22 cellular contexts compared by ENCODE assay signal in genomic region chrX:32532282-32532681, GRCh38.
DNase-seq lines count a peak whose midpoint lies in the region; ATAC-seq, FAIRE-seq and TF ChIP-seq lines count a peak whose summit lies in the region.
"Had no signal": no experiment of that assay in that cellular context is flagged by ENCODE, and none has a peak within 500 bp of the region (broad histone marks: within the 10 kb centered on the region; RNA-seq: fewer than 3 reads in every experiment).

No MANE protein-coding gene starts in this region.

- H3K27me3 Mint-ChIP-seq in astrocyte (ENCODE audit: low read depth, unreplicated experiment) = no peaks in the 10 kb centered on the region
- H3K27me3 Mint-ChIP-seq: CD4-positive, CD25-positive, alpha-beta regulatory T cell; IgD-negative memory B cell had no signal

- no peaks in the 10 kb centered on the region for H3K9me3 Mint-ChIP-seq in astrocyte (ENCODE audit: unreplicated experiment)
- H3K9me3 Mint-ChIP-seq: IgD-negative memory B cell had no signal

- DNase-seq in astrocyte (ENCODE audit: low read depth) (no peak), choroid plexus epithelial cell (ENCODE audit: low read depth) (peak; percentile 12), psoas muscle (no peak), SIG-M5 (lab: John Stamatoyannopoulos, UW) (no peak)
- DNase-seq in activated effector memory CD4-positive, alpha-beta T cell treated with Interleukin-2 at 50 U/mL for 16 hours = no peak
- DNase-seq: 8988T; BE2C; C1 segment of cervical spinal cord; CD4-positive, CD25-positive, alpha-beta regulatory T cell; CD8-positive, alpha-beta memory T cell; COR-L47; DMS 273 treated with DMSO at 0.1 percent for 48 hours; DMS53; DND-41; EL; GM23248 had no signal

- ATAC-seq in psoas muscle (peak in 2 of 4 donors; percentile 67 to 71), HG02571 (IDR thresholded peaks at IDR 0.05; ENCODE audit: unreplicated experiment) (no peak)
- ATAC-seq: HepG2 had no signal

- H3K4me1 ChIP-seq in ACC112 (ENCODE audit: control insufficient read depth, insufficient read depth, low read length, unreplicated experiment) (peaks cover 14% of the 10 kb centered on the region), astrocyte (ENCODE audit: insufficient read depth, low read length) (no peaks in the 10 kb centered on the region), psoas muscle (no peaks in the 10 kb centered on the region)
- H3K4me1 ChIP-seq: BE2C, HAP-1 had no signal

- peak; percentile 55 for FAIRE-seq in astrocyte (lab: Jason Lieb, UNC)
- FAIRE-seq: GM12891, HepG2 had no signal

- intact Hi-C loops in psoas muscle (cut with DNase I) = loop anchor here in 1 of 2 donors (5.0 kb wide), 1 partner anchor 805 kb away; no protein-coding TSS in a partner anchor

- no peaks in the 10 kb centered on the region for H3K79me2 ChIP-seq in ACC112 (ENCODE audit: control insufficient read depth, insufficient read depth, low read length, unreplicated experiment)
- H3K79me2 ChIP-seq in astrocyte (ENCODE audit: insufficient read depth, low read length) = no peaks in the 10 kb centered on the region

- WGBS in psoas muscle, 3 donors = 68 to 89% (median 87%) methylated on average over 4 of the region's 4 CpGs

- H3K27me3 ChIP-seq in ACC112 (ENCODE audit: insufficient read depth, low read length) (no peaks in the 10 kb centered on the region), astrocyte (ENCODE audit: insufficient read depth, low read length) (no peaks in the 10 kb centered on the region), psoas muscle (ENCODE audit: insufficient read depth in 3 of 3, low read length in 2 of 3) (no peaks in the 10 kb centered on the region)
- H3K27me3 ChIP-seq: BE2C had no signal

- H3K4me3 ChIP-seq in ACC112 (ENCODE audit: low read depth, low read length) (no peak overlapping the region), astrocyte (ENCODE audit: insufficient read depth, low read depth, low read length) (no peak overlapping the region), choroid plexus epithelial cell (ENCODE audit: low read depth, low read length) (no peak overlapping the region), psoas muscle (no peak overlapping the region)
- H3K4me3 ChIP-seq: GM23248, HAP-1 had no signal

- H4K20me1 ChIP-seq in astrocyte (ENCODE audit: insufficient read depth, low read length) = no peaks in the 10 kb centered on the region

- H3K36me3 Mint-ChIP-seq in astrocyte (ENCODE audit: low read depth, unreplicated experiment) = no peaks in the 10 kb centered on the region
- H3K36me3 Mint-ChIP-seq: CD4-positive, CD25-positive, alpha-beta regulatory T cell; CD8-positive, alpha-beta memory T cell; IgD-negative memory B cell had no signal

- no peak overlapping the region for H3K4me3 Mint-ChIP-seq in astrocyte (ENCODE audit: unreplicated experiment)
- H3K4me3 Mint-ChIP-seq: CD4-positive, CD25-positive, alpha-beta regulatory T cell; CD8-positive, alpha-beta memory T cell; IgD-negative memory B cell had no signal

- TF ChIP-seq CTCF in astrocyte (IDR thresholded peaks at IDR 0.05; ENCODE audit: insufficient read depth, low read depth, low read length) (no peak), choroid plexus epithelial cell (conservative IDR thresholded peaks at IDR 0.05; ENCODE audit: low read depth, low read length) (no peak), psoas muscle (IDR thresholded peaks at IDR 0.05) (no peak)

- H3K27ac Mint-ChIP-seq in astrocyte (ENCODE audit: unreplicated experiment) = no peak overlapping the region
- H3K27ac Mint-ChIP-seq: CD4-positive, CD25-positive, alpha-beta regulatory T cell; CD8-positive, alpha-beta memory T cell; IgD-negative memory B cell had no signal

- H2AFZ ChIP-seq in ACC112 (ENCODE audit: low read length, unreplicated experiment) = peak overlapping the region; percentile 7
- no peak overlapping the region for H2AFZ ChIP-seq in astrocyte (ENCODE audit: low read depth, low read length)
- H2AFZ ChIP-seq: GM23248 had no signal

- no peaks in the 10 kb centered on the region for H3K4me1 Mint-ChIP-seq in astrocyte (ENCODE audit: low read depth, unreplicated experiment)
- H3K4me1 Mint-ChIP-seq: CD4-positive, CD25-positive, alpha-beta regulatory T cell; CD8-positive, alpha-beta memory T cell had no signal

- H3K27ac ChIP-seq in ACC112 (ENCODE audit: low read depth, low read length) = peak overlapping the region; percentile 1; the same call in 1 of the 2 replicates
- no peak overlapping the region for H3K27ac ChIP-seq in astrocyte (ENCODE audit: low read depth, low read length)
- H3K27ac ChIP-seq in psoas muscle = peak overlapping the region; percentile 54
- H3K27ac ChIP-seq: GM23248 had no signal

- H3K4me2 ChIP-seq in astrocyte (ENCODE audit: low read length) = no peak overlapping the region

- H3K9ac ChIP-seq in astrocyte (ENCODE audit: low read length) = no peak overlapping the region
- H3K9ac ChIP-seq: GM23248 had no signal

- no peaks in the 10 kb centered on the region for H3K36me3 ChIP-seq in ACC112 (ENCODE audit: insufficient read depth, low read length)
- H3K36me3 ChIP-seq in astrocyte (ENCODE audit: insufficient read depth, low read length) = no peaks in the 10 kb centered on the region
- H3K36me3 ChIP-seq in psoas muscle (ENCODE audit: insufficient read depth in 1 of 2, low read depth in 1 of 2) = no peaks in the 10 kb centered on the region
- H3K36me3 ChIP-seq: BE2C, HAP-1 had no signal

- H3K9me3 ChIP-seq in astrocyte (ENCODE audit: insufficient read depth, low read depth, low read length) (no peaks in the 10 kb centered on the region), psoas muscle (no peaks in the 10 kb centered on the region)
- H3K9me3 ChIP-seq: BE2C, HAP-1 had no signal
